Comparison of ENCODE assay signal across 1 cellular context in genomic region chr16:647173-647902, GRCh38.
A peak's percentile ranks its signal among the peaks of the same experiment; 100 is the strongest.
TF ChIP-seq lines count a peak whose summit lies in the region.

No MANE protein-coding gene starts in this region.

TF ChIP-seq in liver, 16 proteins besides CTCF, POLR2A, EP300 and RAD21:
- TF ChIP-seq EGR1 (IDR thresholded peaks at IDR 0.05; ENCODE audit: low read depth in 2 of 2) (no peak), HNF4A (conservative IDR thresholded peaks at IDR 0.05) (peak in 1 of 2 donors; percentile 55), RXRA (IDR thresholded peaks at IDR 0.05) (peak in 1 of 2 donors; percentile 59), HNF4G (IDR thresholded peaks at IDR 0.05) (no peak), YY1 (IDR thresholded peaks at IDR 0.05) (no peak), TAF1 (conservative IDR thresholded peaks at IDR 0.05) (no peak), ZBTB33 (IDR thresholded peaks at IDR 0.05) (no peak)
TF ChIP-seq in liver: peak in this region for 2.
